ENCODE assay signal across 8 cellular contexts in the genomic region with DNA sequence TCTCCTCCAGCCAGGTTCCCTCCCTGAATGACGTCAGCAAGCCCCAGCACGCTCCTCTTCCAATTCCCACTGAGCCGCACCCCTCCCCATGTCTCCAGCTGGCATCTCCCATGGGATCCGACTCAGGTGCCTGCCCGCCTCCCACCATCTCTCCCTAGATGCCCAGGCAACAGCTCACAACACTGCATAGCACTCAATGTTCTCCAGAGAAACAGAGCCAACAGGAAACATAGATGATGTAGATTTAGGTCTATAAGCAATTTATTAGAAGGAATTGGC.
"Had no signal": no experiment of that assay in that cellular context is flagged by ENCODE, and none has a peak within 500 bp of the region (broad histone marks: within the 10 kb centered on the region; RNA-seq: fewer than 3 reads in every experiment).

No MANE protein-coding gene starts in this region.

- H3K27ac Mint-ChIP-seq: activated CD4-positive, alpha-beta memory T cell treated with anti-CD3 and anti-CD28 coated beads for 36 hours; naive thymus-derived CD4-positive, alpha-beta T cell had no signal

- H3K4me1 Mint-ChIP-seq: naive thymus-derived CD4-positive, alpha-beta T cell had no signal

- ATAC-seq: foreskin keratinocyte; left cardiac atrium; naive thymus-derived CD4-positive, alpha-beta T cell; sciatic nerve had no signal

- H3K4me3 Mint-ChIP-seq: activated CD4-positive, alpha-beta memory T cell treated with anti-CD3 and anti-CD28 coated beads for 36 hours; naive thymus-derived CD4-positive, alpha-beta T cell had no signal

- DNase-seq: activated CD4-positive, alpha-beta memory T cell treated with anti-CD3 and anti-CD28 coated beads for 36 hours; activated naive CD4-positive, alpha-beta T cell; foreskin keratinocyte; left cardiac atrium; naive thymus-derived CD4-positive, alpha-beta T cell; stimulated activated naive CD4-positive, alpha-beta T cell treated with Interleukin-2 at 50 U/mL for 16 hours; T1000 had no signal

- H3K36me3 Mint-ChIP-seq: activated CD4-positive, alpha-beta memory T cell treated with anti-CD3 and anti-CD28 coated beads for 36 hours had no signal
